Comparison of ENCODE assay signal across 30 cellular contexts in genomic region chrX:153343674-153344073, GRCh38. TPM values are rescaled to one million over a fixed set of nuclear protein-coding genes. Genes with fewer than 3 reads are reported as not detected.
A peak's percentile ranks its signal among the peaks of the same experiment; 100 is the strongest.
DNase-seq lines count a peak whose midpoint lies in the region; ATAC-seq and TF ChIP-seq lines count a peak whose summit lies in the region.
"Had no signal": no experiment of that assay in that cellular context is flagged by ENCODE, and none has a peak within 500 bp of the region (broad histone marks: within the 10 kb centered on the region; RNA-seq: fewer than 3 reads in every experiment).

No MANE protein-coding gene starts in this region.

- peaks cover 2% of the 10 kb centered on the region for H3K9me3 Mint-ChIP-seq in activated CD4-positive, alpha-beta T cell treated with anti-CD3 and anti-CD28 coated beads for 36 hours (ENCODE audit: low read depth)
- no peaks in the 10 kb centered on the region for H3K9me3 Mint-ChIP-seq in stimulated activated naive CD8-positive, alpha-beta T cell treated with anti-CD3 and anti-CD28 coated beads, Interleukin-15, Interleukin-2, amounts not matched to agents 100 ng/mL and 50 ng/mL, for 24 hours
- no peaks in the 10 kb centered on the region for H3K9me3 Mint-ChIP-seq in activated naive CD8-positive, alpha-beta T cell treated with anti-CD3 and anti-CD28 coated beads, Interleukin-2, amount 50 U/mL, for 24 hours

- H3K27ac ChIP-seq in right atrium auricular region, result no peak overlapping the region
- H3K27ac ChIP-seq: C4-2B, cardiac muscle cell, thoracic aorta had no signal

- POLR2A ChIA-PET in activated CD4-positive, alpha-beta T cell treated with anti-CD3 and anti-CD28 coated beads for 36 hours (lab: Charles Lee), result no interaction called here

- no peaks in the 10 kb centered on the region for H3K4me1 ChIP-seq in right atrium auricular region

- H3K36me3 ChIP-seq in right atrium auricular region, result peaks cover 19% of the 10 kb centered on the region

- peaks cover 53% of the 10 kb centered on the region for H3K4me1 Mint-ChIP-seq in activated CD4-positive, alpha-beta T cell treated with anti-CD3 and anti-CD28 coated beads for 36 hours
- H3K4me1 Mint-ChIP-seq in stimulated activated naive CD8-positive, alpha-beta T cell treated with anti-CD3 and anti-CD28 coated beads, Interleukin-15, Interleukin-2, amounts not matched to agents 100 ng/mL and 50 ng/mL, for 24 hours (ENCODE audit: low read depth), result peaks cover 48% of the 10 kb centered on the region
- peaks cover 44% of the 10 kb centered on the region for H3K4me1 Mint-ChIP-seq in activated naive CD8-positive, alpha-beta T cell treated with anti-CD3 and anti-CD28 coated beads, Interleukin-2, amount 50 U/mL, for 24 hours

- no peak overlapping the region for H3K4me3 Mint-ChIP-seq in activated CD4-positive, alpha-beta T cell treated with anti-CD3 and anti-CD28 coated beads for 36 hours
- peak overlapping the region; percentile 49 for H3K4me3 Mint-ChIP-seq in stimulated activated naive CD8-positive, alpha-beta T cell treated with anti-CD3 and anti-CD28 coated beads, Interleukin-15, Interleukin-2, amounts not matched to agents 100 ng/mL and 50 ng/mL, for 24 hours
- no peak overlapping the region for H3K4me3 Mint-ChIP-seq in activated naive CD8-positive, alpha-beta T cell treated with anti-CD3 and anti-CD28 coated beads, Interleukin-2, amount 50 U/mL, for 24 hours
- H3K4me3 Mint-ChIP-seq: memory B cell had no signal

- intact Hi-C loops in activated CD4-positive, alpha-beta T cell treated with anti-CD3 and anti-CD28 coated beads for 36 hours (cut with DNase I, micrococcal nuclease), result no loop called here

- H3K9me3 ChIP-seq in right atrium auricular region, result peaks cover 0 to 10% of the 10 kb centered on the region in 2 donors
- H3K9me3 ChIP-seq: thoracic aorta had no signal

- no peak for DNase-seq in activated CD4-positive, alpha-beta T cell treated with anti-CD3 and anti-CD28 coated beads for 36 hours
- DNase-seq in activated CD4-positive, alpha-beta T cell treated with anti-CD3 and anti-CD28 coated beads, Interleukin-2, amount 50 U/mL, for 48 hours, result no peak
- DNase-seq in stimulated activated naive CD8-positive, alpha-beta T cell treated with anti-CD3 and anti-CD28 coated beads, Interleukin-15, Interleukin-2, amounts not matched to agents 100 U/mL and 50 U/mL, for 24 hours, result no peak
- DNase-seq in activated naive CD8-positive, alpha-beta T cell treated with anti-CD3 and anti-CD28 coated beads, Interleukin-2, amount 50 U/mL, for 24 hours, result no peak
- DNase-seq in UCSD-AML1 (lab: John Stamatoyannopoulos, UW; ENCODE audit: unreplicated experiment), result no peak
- DNase-seq in right atrium auricular region (ENCODE audit: low spot score), result no peak
- DNase-seq: activated CD8-positive, alpha-beta memory T cell treated with anti-CD3 and anti-CD28 coated beads, Interleukin-2, amount 50 U/mL, for 4 hours; activated gamma-delta T cell treated with Interleukin-2 at 50 U/mL for 16 hours; cortex of kidney; Kasumi-1; NCI-H1417; NCI-H2081 treated with DMSO at 0.1 percent for 48 hours; NCI-H2227 treated with DMSO at 0.1 percent for 48 hours; NCI-H526; PC-3; posterior cingulate gyrus; right cardiac atrium; stimulated activated naive CD4-positive, alpha-beta T cell treated with Interleukin-2 at 50 U/mL for 16 hours had no signal

- H3K27ac Mint-ChIP-seq in activated CD4-positive, alpha-beta T cell treated with anti-CD3 and anti-CD28 coated beads for 36 hours, result peak overlapping the region; percentile 74
- H3K27ac Mint-ChIP-seq in stimulated activated naive CD8-positive, alpha-beta T cell treated with anti-CD3 and anti-CD28 coated beads, Interleukin-15, Interleukin-2, amounts not matched to agents 100 ng/mL and 50 ng/mL, for 24 hours, result peak overlapping the region; percentile 74
- peak overlapping the region; percentile 85 for H3K27ac Mint-ChIP-seq in activated naive CD8-positive, alpha-beta T cell treated with anti-CD3 and anti-CD28 coated beads, Interleukin-2, amount 50 U/mL, for 24 hours
- H3K27ac Mint-ChIP-seq: memory B cell had no signal

- H3K36me3 Mint-ChIP-seq in activated CD4-positive, alpha-beta T cell treated with anti-CD3 and anti-CD28 coated beads for 36 hours (ENCODE audit: low read depth), result peaks cover 55% of the 10 kb centered on the region
- peaks cover 72% of the 10 kb centered on the region for H3K36me3 Mint-ChIP-seq in stimulated activated naive CD8-positive, alpha-beta T cell treated with anti-CD3 and anti-CD28 coated beads, Interleukin-15, Interleukin-2, amounts not matched to agents 100 ng/mL and 50 ng/mL, for 24 hours (ENCODE audit: low read depth)
- H3K36me3 Mint-ChIP-seq in activated naive CD8-positive, alpha-beta T cell treated with anti-CD3 and anti-CD28 coated beads, Interleukin-2, amount 50 U/mL, for 24 hours (ENCODE audit: low read depth), result peaks cover 56% of the 10 kb centered on the region

- no peak overlapping the region for H3K4me3 ChIP-seq in right atrium auricular region
- H3K4me3 ChIP-seq: cardiac muscle cell, SK-N-MC, smooth muscle cell, thoracic aorta had no signal

- no peaks in the 10 kb centered on the region for H3K27me3 ChIP-seq in right atrium auricular region
- H3K27me3 ChIP-seq: cardiac muscle cell had no signal

- H3K27me3 Mint-ChIP-seq in activated CD4-positive, alpha-beta T cell treated with anti-CD3 and anti-CD28 coated beads for 36 hours, result no peaks in the 10 kb centered on the region
- H3K27me3 Mint-ChIP-seq in stimulated activated naive CD8-positive, alpha-beta T cell treated with anti-CD3 and anti-CD28 coated beads, Interleukin-15, Interleukin-2, amounts not matched to agents 100 ng/mL and 50 ng/mL, for 24 hours, result no peaks in the 10 kb centered on the region
- H3K27me3 Mint-ChIP-seq in activated naive CD8-positive, alpha-beta T cell treated with anti-CD3 and anti-CD28 coated beads, Interleukin-2, amount 50 U/mL, for 24 hours, result no peaks in the 10 kb centered on the region
- H3K27me3 Mint-ChIP-seq: memory B cell had no signal

- CTCF ChIA-PET in activated CD4-positive, alpha-beta T cell treated with anti-CD3 and anti-CD28 coated beads for 36 hours (lab: Charles Lee), result interaction anchor here (0.6 kb wide), 1 partner anchor 194 kb away, joined by 3 read pairs; no protein-coding TSS in a partner anchor

- ATAC-seq in activated CD4-positive, alpha-beta T cell treated with anti-CD3 and anti-CD28 coated beads for 36 hours, result no peak
- ATAC-seq in stimulated activated naive CD8-positive, alpha-beta T cell treated with anti-CD3 and anti-CD28 coated beads, Interleukin-15, Interleukin-2, amounts not matched to agents 100 U/mL and 50 U/mL, for 24 hours, result no peak
- ATAC-seq in activated naive CD8-positive, alpha-beta T cell treated with anti-CD3 and anti-CD28 coated beads, Interleukin-2, amount 50 U/mL, for 24 hours, result no peak
- no peak for ATAC-seq in HG03442 (IDR thresholded peaks at IDR 0.05; ENCODE audit: unreplicated experiment)
- ATAC-seq: left lobe of liver, PC-3, right cardiac atrium had no signal

- TF ChIP-seq CTCF in right atrium auricular region (IDR thresholded peaks at IDR 0.05), result no peak

RNA-seq across cellular contexts. Expression of gene ZNF275, which starts 9.7 kb away (rescaled TPM):
- total RNA-seq in activated CD4-positive, alpha-beta T cell treated with anti-CD3 and anti-CD28 coated beads for 36 hours, result 10 to 100 TPM; 11.5 to 13.4 TPM
- total RNA-seq in right atrium auricular region, result 1 to 10 TPM; 5.9 to 7.2 TPM

RNA-seq across cellular contexts. Expression of gene PNMA6F, which starts 22.1 kb away (rescaled TPM):
- not detected for total RNA-seq in activated CD4-positive, alpha-beta T cell treated with anti-CD3 and anti-CD28 coated beads for 36 hours
- total RNA-seq in right atrium auricular region, result not detected
- total RNA-seq: A172; astrocyte; cardiac muscle cell; left lobe of liver; PC-3; right cardiac atrium; smooth muscle cell; T-helper 2 cell treated with Interferon-gamma antibody and Interleukin-4, amounts not matched to agents 100 ng/mL and 5 ng/mL, for 36 hours; thoracic aorta had no signal

RNA-seq across cellular contexts. Expression of gene PNMA6E, which starts 57.5 kb away (rescaled TPM):
- total RNA-seq in activated CD4-positive, alpha-beta T cell treated with anti-CD3 and anti-CD28 coated beads for 36 hours, result not detected
- not detected for total RNA-seq in right atrium auricular region
- total RNA-seq: A172; astrocyte; left lobe of liver; PC-3; right cardiac atrium; smooth muscle cell; T-helper 2 cell treated with Interferon-gamma antibody and Interleukin-4, amounts not matched to agents 100 ng/mL and 5 ng/mL, for 36 hours; thoracic aorta had no signal
